In genomic region chr13:21120191-21120590, GRCh38 we compare ENCODE assay signal across 39 cellular contexts. TPM values are rescaled to one million over a fixed set of nuclear protein-coding genes. Genes with fewer than 3 reads are reported as not detected.
"Had no signal": no experiment of that assay in that cellular context is flagged by ENCODE, and none has a peak within 500 bp of the region (broad histone marks: within the 10 kb centered on the region; RNA-seq: fewer than 3 reads in every experiment).

No MANE protein-coding gene starts in this region.

- H3K9me3 ChIP-seq: adrenal gland, ascending aorta, body of pancreas, breast epithelium had no signal

- H3K36me3 Mint-ChIP-seq: activated naive CD4-positive, alpha-beta T cell treated with anti-CD3 and anti-CD28 coated beads, Interleukin-2, amount 10 ng/mL, durations not matched to agents 7 days and 5 days; activated naive CD4-positive, alpha-beta T cell treated with anti-CD3 and anti-CD28 coated beads, Interleukin-2, amount 50 U/mL, for 24 hours; activated naive CD4-positive, alpha-beta T cell treated with anti-CD3 and anti-CD28 coated beads, Interleukin-2, amount 50 U/mL, for 72 hours; activated naive CD8-positive, alpha-beta T cell; activated naive CD8-positive, alpha-beta T cell treated with anti-CD3 and anti-CD28 coated beads for 36 hours; activated naive CD8-positive, alpha-beta T cell treated with anti-CD3 and anti-CD28 coated beads, Interleukin-2, amount 10 ng/mL, durations not matched to agents 7 days and 5 days; brain had no signal

- H3K4me1 Mint-ChIP-seq: activated naive CD4-positive, alpha-beta T cell treated with anti-CD3 and anti-CD28 coated beads, Interleukin-2, amount 10 ng/mL, durations not matched to agents 7 days and 5 days; activated naive CD4-positive, alpha-beta T cell treated with anti-CD3 and anti-CD28 coated beads, Interleukin-2, amount 50 U/mL, for 24 hours; activated naive CD8-positive, alpha-beta T cell treated with anti-CD3 and anti-CD28 coated beads for 36 hours; activated naive CD8-positive, alpha-beta T cell treated with anti-CD3 and anti-CD28 coated beads, Interleukin-2, amount 10 ng/mL, durations not matched to agents 7 days and 5 days; activated naive CD8-positive, alpha-beta T cell treated with anti-CD3 and anti-CD28 coated beads, Interleukin-2, amount 50 U/mL, for 24 hours; activated T-helper 17 cell treated with anti-CD3 and anti-CD28 coated beads, Interleukin-2, amount 50 U/mL, for 72 hours; central memory CD8-positive, alpha-beta T cell had no signal

- DNase-seq: activated effector memory CD4-positive, alpha-beta T cell treated with Interleukin-2 at 50 U/mL for 16 hours; activated gamma-delta T cell; activated gamma-delta T cell treated with Interleukin-2 at 50 U/mL for 16 hours; activated naive CD4-positive, alpha-beta T cell; activated naive CD4-positive, alpha-beta T cell treated with anti-CD3 and anti-CD28 coated beads for 36 hours; activated naive CD4-positive, alpha-beta T cell treated with anti-CD3 and anti-CD28 coated beads, Interleukin-2, amount 10 ng/mL, durations not matched to agents 7 days and 5 days; activated naive CD4-positive, alpha-beta T cell treated with anti-CD3 and anti-CD28 coated beads, Interleukin-2, amount 50 U/mL, for 16 hours; activated naive CD4-positive, alpha-beta T cell treated with Interleukin-2 at 50 U/mL for 16 hours; activated naive CD8-positive, alpha-beta T cell treated with anti-CD3 and anti-CD28 coated beads for 36 hours; activated naive CD8-positive, alpha-beta T cell treated with anti-CD3 and anti-CD28 coated beads, Interleukin-2, amount 10 ng/mL, durations not matched to agents 7 days and 5 days; activated naive CD8-positive, alpha-beta T cell treated with anti-CD3 and anti-CD28 coated beads, Interleukin-2, amount 50 U/mL, for 24 hours; activated T-cell treated with anti-CD3 and anti-CD28 coated beads, Interleukin-2, amount 50 U/mL, for 1 hour; activated T-cell treated with anti-CD3 and anti-CD28 coated beads, Interleukin-2, amount 50 U/mL, for 24 hours; activated T-cell treated with anti-CD3 and anti-CD28 coated beads, Interleukin-2, amount 50 U/mL, for 4 hours; activated T-cell treated with anti-CD3 and anti-CD28 coated beads, Interleukin-2, amount 50 U/mL, for 48 hours; activated T-cell treated with anti-CD3 and anti-CD28 coated beads, Interleukin-2, amount 50 U/mL, for 72 hours; adrenal gland; amniotic stem cell; amygdala; anterior cingulate cortex; aorta; body of pancreas; brain microvascular endothelial cell; caudate nucleus; central memory CD4-positive, alpha-beta T cell; cerebellar nuclear complex had no signal

- FAIRE-seq: astrocyte, bronchial epithelial cell had no signal

- ATAC-seq: activated naive CD4-positive, alpha-beta T cell treated with anti-CD3 and anti-CD28 coated beads, Interleukin-2, amount 50 U/mL, for 72 hours; activated naive CD8-positive, alpha-beta T cell treated with anti-CD3 and anti-CD28 coated beads, Interleukin-2, amount 50 U/mL, for 24 hours; activated T-cell treated with anti-CD3 and anti-CD28 coated beads, Interleukin-2, amount 50 U/mL, for 4 hours; activated T-cell treated with anti-CD3 and anti-CD28 coated beads, Interleukin-2, amount 50 U/mL, for 72 hours; activated T-helper 17 cell treated with anti-CD3 and anti-CD28 coated beads, Interleukin-2, amount 50 U/mL, for 72 hours; body of pancreas had no signal

- H3K27me3 ChIP-seq: adrenal gland, ascending aorta, body of pancreas, brain microvascular endothelial cell, breast epithelium, cardiac muscle cell had no signal

- H3K27me3 Mint-ChIP-seq: activated naive CD4-positive, alpha-beta T cell treated with anti-CD3 and anti-CD28 coated beads, Interleukin-2, amount 10 ng/mL, durations not matched to agents 7 days and 5 days; activated naive CD4-positive, alpha-beta T cell treated with anti-CD3 and anti-CD28 coated beads, Interleukin-2, amount 50 U/mL, for 24 hours; activated naive CD8-positive, alpha-beta T cell; activated naive CD8-positive, alpha-beta T cell treated with anti-CD3 and anti-CD28 coated beads for 36 hours; activated naive CD8-positive, alpha-beta T cell treated with anti-CD3 and anti-CD28 coated beads, Interleukin-2, amount 10 ng/mL, durations not matched to agents 7 days and 5 days; activated naive CD8-positive, alpha-beta T cell treated with anti-CD3 and anti-CD28 coated beads, Interleukin-2, amount 50 U/mL, for 24 hours; activated T-cell treated with anti-CD3 and anti-CD28 coated beads, Interleukin-2, amount 50 U/mL, for 24 hours; activated T-helper 17 cell treated with anti-CD3 and anti-CD28 coated beads, Interleukin-2, amount 50 U/mL, for 72 hours had no signal

- H3K27ac ChIP-seq: adrenal gland, ascending aorta, body of pancreas, brain microvascular endothelial cell, breast epithelium, cardiac muscle cell had no signal

- H3K4me3 Mint-ChIP-seq: activated naive CD4-positive, alpha-beta T cell treated with anti-CD3 and anti-CD28 coated beads for 36 hours; activated naive CD4-positive, alpha-beta T cell treated with anti-CD3 and anti-CD28 coated beads, Interleukin-2, amount 10 ng/mL, durations not matched to agents 7 days and 5 days; activated naive CD4-positive, alpha-beta T cell treated with anti-CD3 and anti-CD28 coated beads, Interleukin-2, amount 50 U/mL, for 24 hours; activated naive CD8-positive, alpha-beta T cell; activated naive CD8-positive, alpha-beta T cell treated with anti-CD3 and anti-CD28 coated beads for 36 hours; activated naive CD8-positive, alpha-beta T cell treated with anti-CD3 and anti-CD28 coated beads, Interleukin-2, amount 10 ng/mL, durations not matched to agents 7 days and 5 days; activated naive CD8-positive, alpha-beta T cell treated with anti-CD3 and anti-CD28 coated beads, Interleukin-2, amount 50 U/mL, for 24 hours; activated T-cell treated with anti-CD3 and anti-CD28 coated beads, Interleukin-2, amount 50 U/mL, for 24 hours; activated T-cell treated with anti-CD3 and anti-CD28 coated beads, Interleukin-2, amount 50 U/mL, for 4 hours; activated T-cell treated with anti-CD3 and anti-CD28 coated beads, Interleukin-2, amount 50 U/mL, for 72 hours; activated T-helper 1 cell treated with anti-CD3 and anti-CD28 coated beads, Interleukin-12 subunit alpha, Interleukin-12 subunit beta, Interleukin-2, Interleukin-4 antibody, amounts not matched to agents 30 ng/mL and 10 ng/mL and 1 ng/mL, durations not matched to agents 14 hours and 24 hours and 36 hours; activated T-helper 17 cell treated with anti-CD3 and anti-CD28 coated beads, Interleukin-2, amount 50 U/mL, for 72 hours; brain; central memory CD8-positive, alpha-beta T cell had no signal

- H3K4me1 ChIP-seq: adrenal gland, ascending aorta, body of pancreas, breast epithelium had no signal

- H3K27ac Mint-ChIP-seq: activated naive CD4-positive, alpha-beta T cell treated with anti-CD3 and anti-CD28 coated beads for 36 hours; activated naive CD4-positive, alpha-beta T cell treated with anti-CD3 and anti-CD28 coated beads, Interleukin-2, amount 10 ng/mL, durations not matched to agents 7 days and 5 days; activated naive CD4-positive, alpha-beta T cell treated with anti-CD3 and anti-CD28 coated beads, Interleukin-2, amount 50 U/mL, for 24 hours; activated naive CD4-positive, alpha-beta T cell treated with anti-CD3 and anti-CD28 coated beads, Interleukin-2, amount 50 U/mL, for 72 hours; activated naive CD8-positive, alpha-beta T cell; activated naive CD8-positive, alpha-beta T cell treated with anti-CD3 and anti-CD28 coated beads for 36 hours; activated naive CD8-positive, alpha-beta T cell treated with anti-CD3 and anti-CD28 coated beads, Interleukin-2, amount 10 ng/mL, durations not matched to agents 7 days and 5 days; activated naive CD8-positive, alpha-beta T cell treated with anti-CD3 and anti-CD28 coated beads, Interleukin-2, amount 50 U/mL, for 24 hours; activated T-cell treated with anti-CD3 and anti-CD28 coated beads, Interleukin-2, amount 50 U/mL, for 24 hours; activated T-cell treated with anti-CD3 and anti-CD28 coated beads, Interleukin-2, amount 50 U/mL, for 72 hours; activated T-helper 1 cell treated with anti-CD3 and anti-CD28 coated beads, Interleukin-12 subunit alpha, Interleukin-12 subunit beta, Interleukin-2, Interleukin-4 antibody, amounts not matched to agents 30 ng/mL and 10 ng/mL and 1 ng/mL, durations not matched to agents 14 hours and 24 hours and 36 hours; activated T-helper 17 cell treated with anti-CD3 and anti-CD28 coated beads, Interleukin-2, amount 50 U/mL, for 72 hours; activated T-helper 2 cell treated with anti-CD3 and anti-CD28 coated beads, Interferon-gamma antibody, Interleukin-2, Interleukin-4, amounts not matched to agents 10 μg/mL and 5 μg/mL and 100 μg/mL, durations not matched to agents 14 hours and 24 hours and 36 hours; brain had no signal

- H3K4me3 ChIP-seq: adrenal gland, ascending aorta, body of pancreas, breast epithelium, cardiac muscle cell had no signal

- H3K9me3 Mint-ChIP-seq: activated naive CD4-positive, alpha-beta T cell treated with anti-CD3 and anti-CD28 coated beads for 36 hours; activated naive CD4-positive, alpha-beta T cell treated with anti-CD3 and anti-CD28 coated beads, Interleukin-2, amount 10 ng/mL, durations not matched to agents 7 days and 5 days; activated naive CD4-positive, alpha-beta T cell treated with anti-CD3 and anti-CD28 coated beads, Interleukin-2, amount 50 U/mL, for 24 hours; activated naive CD4-positive, alpha-beta T cell treated with anti-CD3 and anti-CD28 coated beads, Interleukin-2, amount 50 U/mL, for 72 hours; activated naive CD8-positive, alpha-beta T cell treated with anti-CD3 and anti-CD28 coated beads, Interleukin-2, amount 10 ng/mL, durations not matched to agents 7 days and 5 days; activated naive CD8-positive, alpha-beta T cell treated with anti-CD3 and anti-CD28 coated beads, Interleukin-2, amount 50 U/mL, for 24 hours; activated T-cell treated with anti-CD3 and anti-CD28 coated beads, Interleukin-2, amount 50 U/mL, for 24 hours; activated T-cell treated with anti-CD3 and anti-CD28 coated beads, Interleukin-2, amount 50 U/mL, for 4 hours; activated T-cell treated with anti-CD3 and anti-CD28 coated beads, Interleukin-2, amount 50 U/mL, for 72 hours; activated T-helper 1 cell treated with anti-CD3 and anti-CD28 coated beads, Interleukin-12 subunit alpha, Interleukin-12 subunit beta, Interleukin-2, Interleukin-4 antibody, amounts not matched to agents 30 ng/mL and 10 ng/mL and 1 ng/mL, durations not matched to agents 14 hours and 24 hours and 36 hours; activated T-helper 17 cell treated with anti-CD3 and anti-CD28 coated beads, Interleukin-2, amount 50 U/mL, for 72 hours; activated T-helper 2 cell treated with anti-CD3 and anti-CD28 coated beads, Interferon-gamma antibody, Interleukin-2, Interleukin-4, amounts not matched to agents 10 μg/mL and 5 μg/mL and 100 μg/mL, durations not matched to agents 14 hours and 24 hours and 36 hours; central memory CD8-positive, alpha-beta T cell had no signal

- H3K36me3 ChIP-seq: adrenal gland, ascending aorta, brain microvascular endothelial cell, breast epithelium, cardiac muscle cell had no signal

RNA-seq across cellular contexts. Expression of gene SKA3, which starts 56.2 kb away (rescaled TPM):
- total RNA-seq: ascending aorta had no signal
